ENCODE assay signal across 18 cellular contexts in genomic region chr14:103020271-103020910, GRCh38. TPM values are rescaled to one million over a fixed set of nuclear protein-coding genes. Genes with fewer than 3 reads are reported as not detected.
DNase-seq lines count a peak whose midpoint lies in the region; ATAC-seq and TF ChIP-seq lines count a peak whose summit lies in the region.
"Had no signal": no experiment of that assay in that cellular context is flagged by ENCODE, and none has a peak within 500 bp of the region (broad histone marks: within the 10 kb centered on the region; RNA-seq: fewer than 3 reads in every experiment).

No MANE protein-coding gene starts in this region.

- intact Hi-C loops in esophagus squamous epithelium (cut with DNase I), result no loop called here

- in situ Hi-C loops in GM13976 (cut with MboI; ENCODE audit: low sequenced_read_pairs, unreplicated experiment), result no loop called here

- WGBS in esophagus squamous epithelium, 2 donors, result 90 to 95% methylated on average over 16 to 24 of the region's 29 CpGs

- TF ChIP-seq CTCF in VCaP (conservative IDR thresholded peaks at IDR 0.05) (no peak), retinal pigment epithelial cell (conservative IDR thresholded peaks at IDR 0.05; ENCODE audit: low read depth, low read length) (no peak), GM13976 (IDR thresholded peaks at IDR 0.05; ENCODE audit: borderline replicate concordance, control extremely low read depth, extremely low read depth, insufficient read depth, missing control alignments) (no peak), esophagus squamous epithelium (IDR thresholded peaks at IDR 0.05) (no peak)

- DNase-seq in H7, result peak; percentile 33
- DNase-seq in retinal pigment epithelial cell (ENCODE audit: low read depth), result peak; percentile 49
- no peak for DNase-seq in SHP77 (lab: John Stamatoyannopoulos, UW)
- no peak for DNase-seq in activated CD4-positive, CD25-positive, alpha-beta regulatory T cell treated with anti-CD3 and anti-CD28 coated beads, Interleukin-2, amount 50 U/mL, for 72 hours
- no peak for DNase-seq in GM13976 (ENCODE audit: low spot score)
- no peak for DNase-seq in esophagus squamous epithelium (lab: John Stamatoyannopoulos, UW)
- DNase-seq: COR-L47; DMS53; KBM-7; NCI-H1092; NCI-H345; NCI-H526 treated with DMSO at 0.1 percent for 48 hours; NK-92 treated with Interleukin-12 subunit alpha and Interleukin-12 subunit beta, amount 100 ng/mL, for 24 hours; OCI-M1 had no signal

- TF ChIP-seq POLR2A in esophagus squamous epithelium (IDR thresholded peaks at IDR 0.05), result no peak

- H3K27me3 ChIP-seq in H7 (ENCODE audit: control insufficient read depth, insufficient read depth, low read length) (no peaks in the 10 kb centered on the region), esophagus squamous epithelium (no peaks in the 10 kb centered on the region)

- no peaks in the 10 kb centered on the region for H3K9me3 ChIP-seq in esophagus squamous epithelium

- H3K4me1 ChIP-seq in esophagus squamous epithelium, result peaks cover 31 to 97% (median 34%) of the 10 kb centered on the region in 3 donors

- peak; percentile 23 for ATAC-seq in esophagus mucosa

- H3K4me3 ChIP-seq in H7 (ENCODE audit: insufficient read depth, low read depth, low read length) (no peak overlapping the region), retinal pigment epithelial cell (ENCODE audit: low read length) (no peak overlapping the region), esophagus squamous epithelium (no peak overlapping the region)

- peak overlapping the region; percentile 20; the same call in 1 of the 2 replicates for H3K27ac ChIP-seq in VCaP
- H3K27ac ChIP-seq in esophagus squamous epithelium, result peak overlapping the region in 2 of 4 donors; percentile 5 to 31
- H3K27ac ChIP-seq: C4-2B, HL-60 had no signal

- H3K36me3 ChIP-seq in H7 (replicated peaks; ENCODE audit: control insufficient read depth, insufficient read depth, low read length), result no peaks in the 10 kb centered on the region; the same call in 1 of the 2 replicates
- H3K36me3 ChIP-seq in esophagus squamous epithelium, result peaks cover 0 to 8% (median 0%) of the 10 kb centered on the region in 3 donors

RNA-seq across cellular contexts. Expression of gene CDC42BPB, which starts 37.0 kb away (rescaled TPM):
- total RNA-seq in H7 (2014; rRNA removed; shearing (Covaris generic)), result 56.1 and 59.8 TPM in 2 replicates
- total RNA-seq in esophagus mucosa, result 48.5 TPM
- total RNA-seq in esophagus squamous epithelium, result 10 to 100 TPM; 43.7 to 98.2 (median 81.2) TPM

Comparison
In these comparisons a context has a peak if more than half of its experiments do, and no peak if none do; other contexts are left out.
1. DNase-seq: peak in H7 (single experiment) and retinal pigment epithelial cell (single experiment); none in SHP77 (0 of 2), activated CD4-positive, CD25-positive, alpha-beta regulatory T cell treated with anti-CD3 and anti-CD28 coated beads, Interleukin-2, amount 50 U/mL, for 72 hours (single experiment), GM13976 (single experiment) and esophagus squamous epithelium (single experiment).